8 cellular contexts compared by ENCODE assay signal in genomic region chr3:97821810-97822775, GRCh38. TPM values are rescaled to one million over a fixed set of nuclear protein-coding genes. Genes with fewer than 3 reads are reported as not detected.
DNase-seq lines count a peak whose midpoint lies in the region; ATAC-seq lines count a peak whose summit lies in the region.

Gene CRYBG3 (plus strand): TSS chr3:97822011. CDS start chr3:97822207, 196 bp downstream.

- H3K27ac Mint-ChIP-seq in activated CD4-positive, alpha-beta T cell treated with anti-CD3 and anti-CD28 coated beads, Interleukin-2, amount 10 ng/mL, durations not matched to agents 24 days and 14 days = peak within 1 kb of the TSS; percentile 95

- peak; percentile 99 for ATAC-seq in GM19023 (IDR thresholded peaks at IDR 0.05; ENCODE audit: unreplicated experiment)
- ATAC-seq in HG03175 (IDR thresholded peaks at IDR 0.05; ENCODE audit: unreplicated experiment) = peak; percentile 98
- ATAC-seq in left lobe of liver = peak; percentile 97

- peak; percentile 98 for DNase-seq in AG20443 (ENCODE audit: low spot score)
- peak; percentile 18 for DNase-seq in NCI-H510A (lab: John Stamatoyannopoulos, UW)
- peak; percentile 97 for DNase-seq in activated CD4-positive, alpha-beta T cell treated with anti-CD3 and anti-CD28 coated beads, Interleukin-2, amount 10 ng/mL, durations not matched to agents 24 days and 14 days
- peak; percentile 52 for DNase-seq in cortex of kidney (lab: John Stamatoyannopoulos, UW)
- DNase-seq in left lobe of liver (ENCODE audit: low spot score) = peak; percentile 86
- DNase-seq in stimulated activated CD4-positive, alpha-beta T cell treated with anti-CD3 and anti-CD28 coated beads, Interleukin-2, amount 100 ng/mL, for 24 hours = peak; percentile 83 to 84

- intact Hi-C loops in activated CD4-positive, alpha-beta T cell treated with anti-CD3 and anti-CD28 coated beads, Interleukin-2, amount 10 ng/mL, durations not matched to agents 24 days and 14 days (cut with micrococcal nuclease) = loop anchor here (1.0 to 5.0 kb wide), 5 partner anchors 50 to 700 kb away; partner anchors contain the start of genes ARL6 and CLDND1

- peak within 1 kb of the TSS; percentile 99 for H3K4me3 Mint-ChIP-seq in activated CD4-positive, alpha-beta T cell treated with anti-CD3 and anti-CD28 coated beads, Interleukin-2, amount 10 ng/mL, durations not matched to agents 24 days and 14 days

- no peaks in the 10 kb centered on the region for H3K9me3 Mint-ChIP-seq in activated CD4-positive, alpha-beta T cell treated with anti-CD3 and anti-CD28 coated beads, Interleukin-2, amount 10 ng/mL, durations not matched to agents 24 days and 14 days

- H3K27me3 Mint-ChIP-seq in activated CD4-positive, alpha-beta T cell treated with anti-CD3 and anti-CD28 coated beads, Interleukin-2, amount 10 ng/mL, durations not matched to agents 24 days and 14 days = peaks cover 33% of the 10 kb centered on the region

- H3K36me3 Mint-ChIP-seq in activated CD4-positive, alpha-beta T cell treated with anti-CD3 and anti-CD28 coated beads, Interleukin-2, amount 10 ng/mL, durations not matched to agents 24 days and 14 days (ENCODE audit: low read depth) = peaks cover 13% of the 10 kb centered on the region

- peaks cover 32% of the 10 kb centered on the region for H3K4me1 Mint-ChIP-seq in activated CD4-positive, alpha-beta T cell treated with anti-CD3 and anti-CD28 coated beads, Interleukin-2, amount 10 ng/mL, durations not matched to agents 24 days and 14 days

RNA-seq across cellular contexts. Expression of gene CRYBG3, which starts in this region (rescaled TPM):
- 8.1 and 8.3 TPM in 2 replicates for total RNA-seq in activated CD4-positive, alpha-beta T cell treated with anti-CD3 and anti-CD28 coated beads, Interleukin-2, amount 10 ng/mL, durations not matched to agents 24 days and 14 days
- total RNA-seq in left lobe of liver = 4.7 TPM

Comparison
In these comparisons a context has a peak if more than half of its experiments do, and no peak if none do; other contexts are left out.
1. Peak in every context shown above with its lines: DNase-seq and ATAC-seq.
2. DNase-seq: peak in every context shown above with its lines; median percentile 98 in AG20443; 97 in activated CD4-positive, alpha-beta T cell treated with anti-CD3 and anti-CD28 coated beads, Interleukin-2, amount 10 ng/mL, durations not matched to agents 24 days and 14 days; 86 in left lobe of liver; 84 in stimulated activated CD4-positive, alpha-beta T cell treated with anti-CD3 and anti-CD28 coated beads, Interleukin-2, amount 100 ng/mL, for 24 hours; 52 in cortex of kidney; 18 in NCI-H510A.